1 cellular context compared by ENCODE assay signal in the genomic region with DNA sequence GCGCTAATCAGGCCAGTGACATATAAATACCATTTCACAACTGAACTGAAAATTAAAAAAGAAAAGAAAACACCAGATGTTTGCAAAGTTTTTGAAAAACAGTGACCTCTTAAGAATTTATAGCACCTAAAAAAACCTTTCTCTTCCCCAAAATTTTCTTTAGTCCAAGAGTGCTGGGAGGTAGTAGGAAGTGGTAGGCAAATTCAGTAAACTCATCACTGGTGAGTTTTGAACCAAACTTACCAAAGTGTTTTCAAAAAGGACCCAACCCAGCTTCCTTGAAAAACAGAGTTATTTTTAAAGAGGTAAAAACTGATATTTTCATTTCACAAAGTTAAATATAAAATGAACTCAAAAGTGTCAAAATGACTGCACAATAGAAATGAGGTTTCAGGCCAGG.
TF ChIP-seq lines count a peak whose summit lies in the region.

No MANE protein-coding gene starts in this region.

TF ChIP-seq in SK-N-SH, 30 proteins besides CTCF, POLR2A, EP300 and RAD21 (continued from another document):
- TF ChIP-seq, protein P1, sequence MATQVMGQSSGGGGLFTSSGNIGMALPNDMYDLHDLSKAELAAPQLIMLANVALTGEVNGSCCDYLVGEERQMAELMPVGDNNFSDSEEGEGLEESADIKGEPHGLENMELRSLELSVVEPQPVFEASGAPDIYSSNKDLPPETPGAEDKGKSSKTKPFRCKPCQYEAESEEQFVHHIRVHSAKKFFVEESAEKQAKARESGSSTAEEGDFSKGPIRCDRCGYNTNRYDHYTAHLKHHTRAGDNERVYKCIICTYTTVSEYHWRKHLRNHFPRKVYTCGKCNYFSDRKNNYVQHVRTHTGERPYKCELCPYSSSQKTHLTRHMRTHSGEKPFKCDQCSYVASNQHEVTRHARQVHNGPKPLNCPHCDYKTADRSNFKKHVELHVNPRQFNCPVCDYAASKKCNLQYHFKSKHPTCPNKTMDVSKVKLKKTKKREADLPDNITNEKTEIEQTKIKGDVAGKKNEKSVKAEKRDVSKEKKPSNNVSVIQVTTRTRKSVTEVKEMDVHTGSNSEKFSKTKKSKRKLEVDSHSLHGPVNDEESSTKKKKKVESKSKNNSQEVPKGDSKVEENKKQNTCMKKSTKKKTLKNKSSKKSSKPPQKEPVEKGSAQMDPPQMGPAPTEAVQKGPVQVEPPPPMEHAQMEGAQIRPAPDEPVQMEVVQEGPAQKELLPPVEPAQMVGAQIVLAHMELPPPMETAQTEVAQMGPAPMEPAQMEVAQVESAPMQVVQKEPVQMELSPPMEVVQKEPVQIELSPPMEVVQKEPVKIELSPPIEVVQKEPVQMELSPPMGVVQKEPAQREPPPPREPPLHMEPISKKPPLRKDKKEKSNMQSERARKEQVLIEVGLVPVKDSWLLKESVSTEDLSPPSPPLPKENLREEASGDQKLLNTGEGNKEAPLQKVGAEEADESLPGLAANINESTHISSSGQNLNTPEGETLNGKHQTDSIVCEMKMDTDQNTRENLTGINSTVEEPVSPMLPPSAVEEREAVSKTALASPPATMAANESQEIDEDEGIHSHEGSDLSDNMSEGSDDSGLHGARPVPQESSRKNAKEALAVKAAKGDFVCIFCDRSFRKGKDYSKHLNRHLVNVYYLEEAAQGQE (IDR thresholded peaks at IDR 0.05; ENCODE audit: low read depth, low read length) = no peak
- TF ChIP-seq MAX (IDR thresholded peaks at IDR 0.05; ENCODE audit: low read depth) = no peak
- TF ChIP-seq NFIC (IDR thresholded peaks at IDR 0.05; ENCODE audit: borderline replicate concordance) = no peak
TF ChIP-seq in SK-N-SH: peak in this region for 0.
